17 cellular contexts compared by ENCODE assay signal in genomic region chr12:64491718-64492117, GRCh38.
"Had no signal": no experiment of that assay in that cellular context is flagged by ENCODE, and none has a peak within 500 bp of the region (broad histone marks: within the 10 kb centered on the region; RNA-seq: fewer than 3 reads in every experiment).

No MANE protein-coding gene starts in this region.

- H3K27me3 Mint-ChIP-seq: activated naive CD8-positive, alpha-beta T cell treated with anti-CD3 and anti-CD28 coated beads, Interleukin-2, amount 10 ng/mL, durations not matched to agents 7 days and 5 days had no signal

- H3K27ac Mint-ChIP-seq: activated naive CD8-positive, alpha-beta T cell treated with anti-CD3 and anti-CD28 coated beads, Interleukin-2, amount 10 ng/mL, durations not matched to agents 7 days and 5 days; nephron had no signal

- H3K4me1 Mint-ChIP-seq: nephron had no signal

- ATAC-seq: gastroesophageal sphincter, left cardiac atrium, left ventricle myocardium superior, right cardiac atrium had no signal

- H3K9me3 ChIP-seq: gastroesophageal sphincter, spleen, thoracic aorta had no signal

- DNase-seq: activated naive CD4-positive, alpha-beta T cell; activated naive CD8-positive, alpha-beta T cell treated with anti-CD3 and anti-CD28 coated beads, Interleukin-2, amount 10 ng/mL, durations not matched to agents 7 days and 5 days; amniotic stem cell; central memory CD4-positive, alpha-beta T cell; left cardiac atrium; left ventricle myocardium superior; posterior cingulate gyrus; right cardiac atrium; spleen; stimulated activated naive CD4-positive, alpha-beta T cell treated with Interleukin-2 at 50 U/mL for 16 hours; T-helper 9 cell; trophoblast cell had no signal

- H3K4me3 Mint-ChIP-seq: activated naive CD8-positive, alpha-beta T cell treated with anti-CD3 and anti-CD28 coated beads, Interleukin-2, amount 10 ng/mL, durations not matched to agents 7 days and 5 days; nephron had no signal

- H3K9me3 Mint-ChIP-seq: activated naive CD8-positive, alpha-beta T cell treated with anti-CD3 and anti-CD28 coated beads, Interleukin-2, amount 10 ng/mL, durations not matched to agents 7 days and 5 days; nephron had no signal

- H3K4me1 ChIP-seq: gastroesophageal sphincter had no signal

- H3K4me3 ChIP-seq: gastroesophageal sphincter, hepatocyte, SK-N-MC, spleen, thoracic aorta had no signal
